Comparison of ENCODE assay signal across 1 cellular context in the genomic region with DNA sequence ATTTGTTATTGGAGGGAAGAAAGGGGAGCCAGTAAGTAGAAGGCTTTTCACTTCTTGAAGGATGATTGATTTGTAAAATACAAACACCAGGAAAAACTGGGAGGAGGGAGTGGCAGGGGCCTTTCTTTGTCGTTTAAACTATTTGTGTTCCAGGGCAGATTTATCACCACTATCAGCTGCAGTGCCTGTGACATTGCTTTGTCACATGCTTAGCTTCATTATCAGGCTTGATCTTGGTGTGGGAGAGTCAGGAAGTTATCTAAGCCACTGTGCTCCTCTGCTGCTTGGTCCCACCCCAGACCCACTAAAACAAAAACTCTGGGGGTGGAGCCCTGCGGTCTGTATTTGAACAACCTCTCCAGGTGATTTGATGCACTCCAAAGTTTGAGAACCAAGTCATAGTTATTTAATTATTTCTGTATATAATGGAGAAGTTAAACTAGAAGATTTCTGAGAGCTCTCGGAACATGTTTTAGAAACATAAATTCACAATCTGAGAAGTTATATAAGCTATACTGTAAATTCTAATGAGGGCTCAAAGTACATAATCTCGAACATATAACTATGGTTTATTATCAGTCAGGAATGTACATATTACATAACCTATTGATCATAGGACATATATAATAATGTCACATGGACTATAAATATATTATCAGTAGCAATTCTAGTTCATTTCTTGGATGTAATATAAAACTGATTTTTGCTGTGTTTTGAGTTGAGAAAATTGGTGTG.
TF ChIP-seq lines count a peak whose summit lies in the region.

No MANE protein-coding gene starts in this region.

TF ChIP-seq in K562, 482 proteins besides CTCF, POLR2A, EP300 and RAD21 (continued from another document and continues in another):
- TF ChIP-seq TCF3 (CRISPR knock-in tag; IDR thresholded peaks at IDR 0.05) (no peak), ZNF778 (CRISPR knock-in tag; IDR thresholded peaks at IDR 0.05) (no peak), CHD4 (IDR thresholded peaks at IDR 0.05; ENCODE audit: insufficient read depth, insufficient replicate concordance, low read depth, low read length, poor library complexity, severe bottlenecking) (no peak), DIDO1 (tag; IDR thresholded peaks at IDR 0.05; ENCODE audit: low read depth) (no peak), NBN (IDR thresholded peaks at IDR 0.05; ENCODE audit: low read depth) (peak; percentile 49; the same call in 1 of the 2 replicates), FOXK1 (CRISPR knock-in tag; IDR thresholded peaks at IDR 0.05; ENCODE audit: borderline replicate concordance) (no peak), POLR2AphosphoS2 (IDR thresholded peaks at IDR 0.05; ENCODE audit: low read length) (no peak), CBFA2T2 (conservative IDR thresholded peaks at IDR 0.05) (no peak; the same call in 1 of the 2 replicates), RBFOX2 (IDR thresholded peaks at IDR 0.05; ENCODE audit: low read depth, low read length) (no peak), ZC3H8 (IDR thresholded peaks at IDR 0.05) (no peak), MEIS2 (IDR thresholded peaks at IDR 0.05; ENCODE audit: partially characterized antibody) (peak; percentile 94), SRSF1 (IDR thresholded peaks at IDR 0.05; ENCODE audit: low read depth, low read length) (no peak), ZNF174 (CRISPR knock-in tag; IDR thresholded peaks at IDR 0.05) (no peak), ZNF584 (CRISPR knock-in tag; IDR thresholded peaks at IDR 0.05; ENCODE audit: low read depth) (no peak), MTA3 (IDR thresholded peaks at IDR 0.05; ENCODE audit: borderline replicate concordance) (no peak), KLF13 (tag; IDR thresholded peaks at IDR 0.05; ENCODE audit: borderline replicate concordance, low read depth) (no peak), CSDE1 (IDR thresholded peaks at IDR 0.05) (no peak), ETV5 (CRISPR knock-in tag; IDR thresholded peaks at IDR 0.05; ENCODE audit: low read depth) (no peak), ZNF354B (CRISPR knock-in tag; IDR thresholded peaks at IDR 0.05) (no peak), MIER1 (IDR thresholded peaks at IDR 0.05; ENCODE audit: low read depth) (no peak), KDM2B (CRISPR knock-in tag; IDR thresholded peaks at IDR 0.05) (no peak), NR2F6 (CRISPR knock-in tag; IDR thresholded peaks at IDR 0.05) (no peak), ZNF699 (CRISPR knock-in tag; IDR thresholded peaks at IDR 0.05; ENCODE audit: insufficient replicate concordance) (no peak), TFAM (CRISPR knock-in tag; conservative IDR thresholded peaks at IDR 0.05) (no peak), KDM4B (IDR thresholded peaks at IDR 0.05; ENCODE audit: borderline replicate concordance in 2 of 2, low read depth in 1 of 2) (no peak), NONO (IDR thresholded peaks at IDR 0.05; ENCODE audit: low read depth in 2 of 2, low read length in 1 of 2) (no peak), HDAC8 (tag; IDR thresholded peaks at IDR 0.05) (no peak), RBM39 (optimal IDR thresholded peaks at IDR 0.05; ENCODE audit: low read depth, low read length) (no peak)
- TF ChIP-seq, protein P1, sequence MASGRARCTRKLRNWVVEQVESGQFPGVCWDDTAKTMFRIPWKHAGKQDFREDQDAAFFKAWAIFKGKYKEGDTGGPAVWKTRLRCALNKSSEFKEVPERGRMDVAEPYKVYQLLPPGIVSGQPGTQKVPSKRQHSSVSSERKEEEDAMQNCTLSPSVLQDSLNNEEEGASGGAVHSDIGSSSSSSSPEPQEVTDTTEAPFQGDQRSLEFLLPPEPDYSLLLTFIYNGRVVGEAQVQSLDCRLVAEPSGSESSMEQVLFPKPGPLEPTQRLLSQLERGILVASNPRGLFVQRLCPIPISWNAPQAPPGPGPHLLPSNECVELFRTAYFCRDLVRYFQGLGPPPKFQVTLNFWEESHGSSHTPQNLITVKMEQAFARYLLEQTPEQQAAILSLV (tag; IDR thresholded peaks at IDR 0.05), result no peak
- TF ChIP-seq, protein P2, sequence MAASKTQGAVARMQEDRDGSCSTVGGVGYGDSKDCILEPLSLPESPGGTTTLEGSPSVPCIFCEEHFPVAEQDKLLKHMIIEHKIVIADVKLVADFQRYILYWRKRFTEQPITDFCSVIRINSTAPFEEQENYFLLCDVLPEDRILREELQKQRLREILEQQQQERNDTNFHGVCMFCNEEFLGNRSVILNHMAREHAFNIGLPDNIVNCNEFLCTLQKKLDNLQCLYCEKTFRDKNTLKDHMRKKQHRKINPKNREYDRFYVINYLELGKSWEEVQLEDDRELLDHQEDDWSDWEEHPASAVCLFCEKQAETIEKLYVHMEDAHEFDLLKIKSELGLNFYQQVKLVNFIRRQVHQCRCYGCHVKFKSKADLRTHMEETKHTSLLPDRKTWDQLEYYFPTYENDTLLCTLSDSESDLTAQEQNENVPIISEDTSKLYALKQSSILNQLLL (CRISPR knock-in tag; IDR thresholded peaks at IDR 0.05; ENCODE audit: borderline replicate concordance), result no peak
- TF ChIP-seq, protein P3, sequence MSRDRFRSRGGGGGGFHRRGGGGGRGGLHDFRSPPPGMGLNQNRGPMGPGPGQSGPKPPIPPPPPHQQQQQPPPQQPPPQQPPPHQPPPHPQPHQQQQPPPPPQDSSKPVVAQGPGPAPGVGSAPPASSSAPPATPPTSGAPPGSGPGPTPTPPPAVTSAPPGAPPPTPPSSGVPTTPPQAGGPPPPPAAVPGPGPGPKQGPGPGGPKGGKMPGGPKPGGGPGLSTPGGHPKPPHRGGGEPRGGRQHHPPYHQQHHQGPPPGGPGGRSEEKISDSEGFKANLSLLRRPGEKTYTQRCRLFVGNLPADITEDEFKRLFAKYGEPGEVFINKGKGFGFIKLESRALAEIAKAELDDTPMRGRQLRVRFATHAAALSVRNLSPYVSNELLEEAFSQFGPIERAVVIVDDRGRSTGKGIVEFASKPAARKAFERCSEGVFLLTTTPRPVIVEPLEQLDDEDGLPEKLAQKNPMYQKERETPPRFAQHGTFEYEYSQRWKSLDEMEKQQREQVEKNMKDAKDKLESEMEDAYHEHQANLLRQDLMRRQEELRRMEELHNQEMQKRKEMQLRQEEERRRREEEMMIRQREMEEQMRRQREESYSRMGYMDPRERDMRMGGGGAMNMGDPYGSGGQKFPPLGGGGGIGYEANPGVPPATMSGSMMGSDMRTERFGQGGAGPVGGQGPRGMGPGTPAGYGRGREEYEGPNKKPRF (IDR thresholded peaks at IDR 0.05; ENCODE audit: low read depth, low read length), result no peak
- TF ChIP-seq, protein P4, sequence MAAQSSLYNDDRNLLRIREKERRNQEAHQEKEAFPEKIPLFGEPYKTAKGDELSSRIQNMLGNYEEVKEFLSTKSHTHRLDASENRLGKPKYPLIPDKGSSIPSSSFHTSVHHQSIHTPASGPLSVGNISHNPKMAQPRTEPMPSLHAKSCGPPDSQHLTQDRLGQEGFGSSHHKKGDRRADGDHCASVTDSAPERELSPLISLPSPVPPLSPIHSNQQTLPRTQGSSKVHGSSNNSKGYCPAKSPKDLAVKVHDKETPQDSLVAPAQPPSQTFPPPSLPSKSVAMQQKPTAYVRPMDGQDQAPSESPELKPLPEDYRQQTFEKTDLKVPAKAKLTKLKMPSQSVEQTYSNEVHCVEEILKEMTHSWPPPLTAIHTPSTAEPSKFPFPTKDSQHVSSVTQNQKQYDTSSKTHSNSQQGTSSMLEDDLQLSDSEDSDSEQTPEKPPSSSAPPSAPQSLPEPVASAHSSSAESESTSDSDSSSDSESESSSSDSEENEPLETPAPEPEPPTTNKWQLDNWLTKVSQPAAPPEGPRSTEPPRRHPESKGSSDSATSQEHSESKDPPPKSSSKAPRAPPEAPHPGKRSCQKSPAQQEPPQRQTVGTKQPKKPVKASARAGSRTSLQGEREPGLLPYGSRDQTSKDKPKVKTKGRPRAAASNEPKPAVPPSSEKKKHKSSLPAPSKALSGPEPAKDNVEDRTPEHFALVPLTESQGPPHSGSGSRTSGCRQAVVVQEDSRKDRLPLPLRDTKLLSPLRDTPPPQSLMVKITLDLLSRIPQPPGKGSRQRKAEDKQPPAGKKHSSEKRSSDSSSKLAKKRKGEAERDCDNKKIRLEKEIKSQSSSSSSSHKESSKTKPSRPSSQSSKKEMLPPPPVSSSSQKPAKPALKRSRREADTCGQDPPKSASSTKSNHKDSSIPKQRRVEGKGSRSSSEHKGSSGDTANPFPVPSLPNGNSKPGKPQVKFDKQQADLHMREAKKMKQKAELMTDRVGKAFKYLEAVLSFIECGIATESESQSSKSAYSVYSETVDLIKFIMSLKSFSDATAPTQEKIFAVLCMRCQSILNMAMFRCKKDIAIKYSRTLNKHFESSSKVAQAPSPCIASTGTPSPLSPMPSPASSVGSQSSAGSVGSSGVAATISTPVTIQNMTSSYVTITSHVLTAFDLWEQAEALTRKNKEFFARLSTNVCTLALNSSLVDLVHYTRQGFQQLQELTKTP (IDR thresholded peaks at IDR 0.05; ENCODE audit: low read depth in 1 of 2, partially characterized antibody in 2 of 2), result no peak
- TF ChIP-seq, protein P5, sequence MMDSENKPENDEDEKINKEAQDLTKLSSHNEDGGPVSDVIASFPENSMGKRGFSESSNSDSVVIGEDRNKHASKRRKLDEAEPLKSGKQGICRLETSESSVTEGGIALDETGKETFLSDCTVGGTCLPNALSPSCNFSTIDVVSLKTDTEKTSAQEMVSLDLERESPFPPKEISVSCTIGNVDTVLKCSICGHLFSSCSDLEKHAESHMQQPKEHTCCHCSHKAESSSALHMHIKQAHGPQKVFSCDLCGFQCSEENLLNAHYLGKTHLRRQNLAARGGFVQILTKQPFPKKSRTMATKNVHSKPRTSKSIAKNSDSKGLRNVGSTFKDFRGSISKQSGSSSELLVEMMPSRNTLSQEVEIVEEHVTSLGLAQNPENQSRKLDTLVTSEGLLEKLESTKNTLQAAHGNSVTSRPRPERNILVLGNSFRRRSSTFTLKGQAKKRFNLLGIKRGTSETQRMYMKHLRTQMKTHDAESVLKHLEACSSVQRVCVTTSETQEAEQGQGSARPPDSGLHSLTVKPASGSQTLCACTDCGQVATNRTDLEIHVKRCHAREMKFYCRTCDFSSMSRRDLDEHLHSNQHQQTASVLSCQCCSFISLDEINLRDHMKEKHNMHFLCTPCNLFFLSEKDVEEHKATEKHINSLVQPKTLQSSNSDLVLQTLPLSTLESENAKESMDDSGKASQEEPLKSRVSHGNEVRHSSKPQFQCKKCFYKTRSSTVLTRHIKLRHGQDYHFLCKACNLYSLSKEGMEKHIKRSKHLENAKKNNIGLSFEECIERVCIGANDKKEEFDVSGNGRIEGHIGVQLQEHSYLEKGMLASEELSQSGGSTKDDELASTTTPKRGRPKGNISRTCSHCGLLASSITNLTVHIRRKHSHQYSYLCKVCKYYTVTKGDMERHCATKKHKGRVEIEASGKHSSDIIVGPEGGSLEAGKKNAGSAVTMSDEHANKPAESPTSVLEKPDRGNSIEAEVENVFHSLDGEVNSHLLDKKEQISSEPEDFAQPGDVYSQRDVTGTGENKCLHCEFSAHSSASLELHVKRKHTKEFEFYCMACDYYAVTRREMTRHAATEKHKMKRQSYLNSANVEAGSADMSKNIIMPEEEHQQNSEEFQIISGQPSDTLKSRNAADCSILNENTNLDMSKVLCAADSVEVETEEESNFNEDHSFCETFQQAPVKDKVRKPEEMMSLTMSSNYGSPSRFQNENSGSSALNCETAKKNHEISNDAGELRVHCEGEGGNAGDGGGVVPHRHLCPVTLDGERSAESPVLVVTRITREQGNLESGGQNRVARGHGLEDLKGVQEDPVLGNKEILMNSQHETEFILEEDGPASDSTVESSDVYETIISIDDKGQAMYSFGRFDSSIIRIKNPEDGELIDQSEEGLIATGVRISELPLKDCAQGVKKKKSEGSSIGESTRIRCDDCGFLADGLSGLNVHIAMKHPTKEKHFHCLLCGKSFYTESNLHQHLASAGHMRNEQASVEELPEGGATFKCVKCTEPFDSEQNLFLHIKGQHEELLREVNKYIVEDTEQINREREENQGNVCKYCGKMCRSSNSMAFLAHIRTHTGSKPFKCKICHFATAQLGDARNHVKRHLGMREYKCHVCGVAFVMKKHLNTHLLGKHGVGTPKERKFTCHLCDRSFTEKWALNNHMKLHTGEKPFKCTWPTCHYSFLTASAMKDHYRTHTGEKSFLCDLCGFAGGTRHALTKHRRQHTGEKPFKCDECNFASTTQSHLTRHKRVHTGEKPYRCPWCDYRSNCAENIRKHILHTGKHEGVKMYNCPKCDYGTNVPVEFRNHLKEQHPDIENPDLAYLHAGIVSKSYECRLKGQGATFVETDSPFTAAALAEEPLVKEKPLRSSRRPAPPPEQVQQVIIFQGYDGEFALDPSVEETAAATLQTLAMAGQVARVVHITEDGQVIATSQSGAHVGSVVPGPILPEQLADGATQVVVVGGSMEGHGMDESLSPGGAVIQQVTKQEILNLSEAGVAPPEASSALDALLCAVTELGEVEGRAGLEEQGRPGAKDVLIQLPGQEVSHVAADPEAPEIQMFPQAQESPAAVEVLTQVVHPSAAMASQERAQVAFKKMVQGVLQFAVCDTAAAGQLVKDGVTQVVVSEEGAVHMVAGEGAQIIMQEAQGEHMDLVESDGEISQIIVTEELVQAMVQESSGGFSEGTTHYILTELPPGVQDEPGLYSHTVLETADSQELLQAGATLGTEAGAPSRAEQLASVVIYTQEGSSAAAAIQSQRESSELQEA (IDR thresholded peaks at IDR 0.05; ENCODE audit: low read depth), result no peak
- TF ChIP-seq, protein P6, sequence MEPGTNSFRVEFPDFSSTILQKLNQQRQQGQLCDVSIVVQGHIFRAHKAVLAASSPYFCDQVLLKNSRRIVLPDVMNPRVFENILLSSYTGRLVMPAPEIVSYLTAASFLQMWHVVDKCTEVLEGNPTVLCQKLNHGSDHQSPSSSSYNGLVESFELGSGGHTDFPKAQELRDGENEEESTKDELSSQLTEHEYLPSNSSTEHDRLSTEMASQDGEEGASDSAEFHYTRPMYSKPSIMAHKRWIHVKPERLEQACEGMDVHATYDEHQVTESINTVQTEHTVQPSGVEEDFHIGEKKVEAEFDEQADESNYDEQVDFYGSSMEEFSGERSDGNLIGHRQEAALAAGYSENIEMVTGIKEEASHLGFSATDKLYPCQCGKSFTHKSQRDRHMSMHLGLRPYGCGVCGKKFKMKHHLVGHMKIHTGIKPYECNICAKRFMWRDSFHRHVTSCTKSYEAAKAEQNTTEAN (CRISPR knock-in tag; IDR thresholded peaks at IDR 0.05), result no peak
- TF ChIP-seq, protein P7, sequence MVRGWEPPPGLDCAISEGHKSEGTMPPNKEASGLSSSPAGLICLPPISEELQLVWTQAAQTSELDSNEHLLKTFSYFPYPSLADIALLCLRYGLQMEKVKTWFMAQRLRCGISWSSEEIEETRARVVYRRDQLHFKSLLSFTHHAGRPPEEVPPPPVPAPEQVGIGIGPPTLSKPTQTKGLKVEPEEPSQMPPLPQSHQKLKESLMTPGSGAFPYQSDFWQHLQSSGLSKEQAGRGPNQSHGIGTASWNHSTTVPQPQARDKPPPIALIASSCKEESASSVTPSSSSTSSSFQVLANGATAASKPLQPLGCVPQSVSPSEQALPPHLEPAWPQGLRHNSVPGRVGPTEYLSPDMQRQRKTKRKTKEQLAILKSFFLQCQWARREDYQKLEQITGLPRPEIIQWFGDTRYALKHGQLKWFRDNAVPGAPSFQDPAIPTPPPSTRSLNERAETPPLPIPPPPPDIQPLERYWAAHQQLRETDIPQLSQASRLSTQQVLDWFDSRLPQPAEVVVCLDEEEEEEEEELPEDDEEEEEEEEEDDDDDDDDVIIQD (CRISPR knock-in tag; IDR thresholded peaks at IDR 0.05), result no peak
- TF ChIP-seq, protein P8, sequence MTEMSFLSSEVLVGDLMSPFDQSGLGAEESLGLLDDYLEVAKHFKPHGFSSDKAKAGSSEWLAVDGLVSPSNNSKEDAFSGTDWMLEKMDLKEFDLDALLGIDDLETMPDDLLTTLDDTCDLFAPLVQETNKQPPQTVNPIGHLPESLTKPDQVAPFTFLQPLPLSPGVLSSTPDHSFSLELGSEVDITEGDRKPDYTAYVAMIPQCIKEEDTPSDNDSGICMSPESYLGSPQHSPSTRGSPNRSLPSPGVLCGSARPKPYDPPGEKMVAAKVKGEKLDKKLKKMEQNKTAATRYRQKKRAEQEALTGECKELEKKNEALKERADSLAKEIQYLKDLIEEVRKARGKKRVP (CRISPR knock-in tag; IDR thresholded peaks at IDR 0.05), result no peak
